ENCODE assay signal across 17 cellular contexts in the genomic region with DNA sequence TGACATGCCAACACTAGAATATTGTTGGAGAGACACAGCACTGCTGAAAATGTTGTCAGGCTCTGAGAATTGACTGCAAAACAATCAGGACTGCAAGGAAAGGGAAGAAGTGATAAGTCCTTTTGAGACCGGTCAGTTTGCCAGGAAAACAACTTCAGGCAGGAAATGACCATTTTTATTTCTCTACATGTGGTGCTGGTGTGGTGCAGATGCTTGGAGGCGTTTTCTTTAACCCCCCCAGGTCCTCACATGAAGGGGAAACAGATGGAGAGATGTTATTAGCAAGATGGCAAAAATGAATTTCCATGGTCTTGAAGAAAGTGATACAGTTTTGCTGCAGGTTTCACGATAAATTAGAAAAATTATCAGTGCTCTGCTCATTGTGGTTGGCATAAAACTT. TPM values are rescaled to one million over a fixed set of nuclear protein-coding genes. Genes with fewer than 3 reads are reported as not detected.
A peak's percentile ranks its signal among the peaks of the same experiment; 100 is the strongest.
DNase-seq lines count a peak whose midpoint lies in the region; ATAC-seq and TF ChIP-seq lines count a peak whose summit lies in the region.
"Had no signal": no experiment of that assay in that cellular context is flagged by ENCODE, and none has a peak within 500 bp of the region (broad histone marks: within the 10 kb centered on the region; RNA-seq: fewer than 3 reads in every experiment).

No MANE protein-coding gene starts in this region.

- H3K27ac Mint-ChIP-seq in stimulated activated naive CD8-positive, alpha-beta T cell treated with anti-CD3 and anti-CD28 coated beads, Interleukin-15, Interleukin-2, amounts not matched to agents 100 ng/mL and 50 ng/mL, for 24 hours: peak overlapping the region; percentile 34
- peak overlapping the region; percentile 58 for H3K27ac Mint-ChIP-seq in chondrocyte (ENCODE audit: unreplicated experiment)
- H3K27ac Mint-ChIP-seq: activated CD8-positive, alpha-beta memory T cell treated with anti-CD3 and anti-CD28 coated beads, Interleukin-2, amount 10 ng/mL, durations not matched to agents 7 days and 5 days; T-helper 17 cell had no signal

- H3K4me3 ChIP-seq in mesodermal cell (ENCODE audit: extremely low read depth, insufficient read depth, low read length, poor library complexity, severe bottlenecking) (no peak overlapping the region), lower leg skin (ENCODE audit: low read depth, poor library complexity, severe bottlenecking) (no peak overlapping the region)
- H3K4me3 ChIP-seq: HAP-1, prostate gland had no signal

- peaks cover 60% of the 10 kb centered on the region for H3K36me3 ChIP-seq in mesodermal cell (ENCODE audit: control insufficient read depth, insufficient read depth, low read length)
- H3K36me3 ChIP-seq: prostate gland had no signal

- peaks cover 16% of the 10 kb centered on the region for H3K4me1 ChIP-seq in mesodermal cell (ENCODE audit: control insufficient read depth, insufficient read depth, low read length, poor library complexity, severe bottlenecking)
- H3K4me1 ChIP-seq: prostate gland had no signal

- intact Hi-C loops in lower leg skin (cut with DNase I; ENCODE audit: low total_unique reads): no loop called here

- peak overlapping the region; percentile 53 for H3K27ac ChIP-seq in mesodermal cell (ENCODE audit: low read depth, low read length, severe bottlenecking)
- H3K27ac ChIP-seq: prostate gland had no signal

- TF ChIP-seq CTCF in chondrocyte (IDR thresholded peaks at IDR 0.05): no peak
- TF ChIP-seq CTCF in lower leg skin (IDR thresholded peaks at IDR 0.05): no peak

- H3K9me3 ChIP-seq in mesodermal cell (ENCODE audit: control insufficient read depth, low read length): no peaks in the 10 kb centered on the region
- H3K9me3 ChIP-seq: HAP-1, prostate gland had no signal

- WGBS in mesodermal cell (ENCODE audit: insufficient coverage in 2 of 2), 2 experiments: 90 to 100% methylated on average over 1 to 2 of the region's 3 CpGs
- WGBS in lower leg skin, 2 donors: 50 to 57% methylated on average over 3 of the region's 3 CpGs

- ATAC-seq in stimulated activated naive CD8-positive, alpha-beta T cell treated with anti-CD3 and anti-CD28 coated beads, Interleukin-15, Interleukin-2, amounts not matched to agents 100 U/mL and 50 U/mL, for 24 hours: no peak
- ATAC-seq in GM19467 (IDR thresholded peaks at IDR 0.05; ENCODE audit: unreplicated experiment): no peak
- ATAC-seq: activated CD8-positive, alpha-beta memory T cell treated with anti-CD3 and anti-CD28 coated beads, Interleukin-2, amount 10 ng/mL, durations not matched to agents 7 days and 5 days; T-helper 17 cell had no signal

- no peak for TF ChIP-seq POLR2A in lower leg skin (IDR thresholded peaks at IDR 0.05)

- no peaks in the 10 kb centered on the region for H3K9me3 Mint-ChIP-seq in stimulated activated naive CD8-positive, alpha-beta T cell treated with anti-CD3 and anti-CD28 coated beads, Interleukin-15, Interleukin-2, amounts not matched to agents 100 ng/mL and 50 ng/mL, for 24 hours
- H3K9me3 Mint-ChIP-seq in chondrocyte (ENCODE audit: low read depth): no peaks in the 10 kb centered on the region

- H3K27me3 Mint-ChIP-seq in stimulated activated naive CD8-positive, alpha-beta T cell treated with anti-CD3 and anti-CD28 coated beads, Interleukin-15, Interleukin-2, amounts not matched to agents 100 ng/mL and 50 ng/mL, for 24 hours: no peaks in the 10 kb centered on the region
- H3K27me3 Mint-ChIP-seq in chondrocyte (ENCODE audit: low read depth): no peaks in the 10 kb centered on the region
- H3K27me3 Mint-ChIP-seq: activated CD8-positive, alpha-beta memory T cell treated with anti-CD3 and anti-CD28 coated beads, Interleukin-2, amount 10 ng/mL, durations not matched to agents 7 days and 5 days; T-helper 17 cell had no signal

- no peak overlapping the region for H3K4me3 Mint-ChIP-seq in stimulated activated naive CD8-positive, alpha-beta T cell treated with anti-CD3 and anti-CD28 coated beads, Interleukin-15, Interleukin-2, amounts not matched to agents 100 ng/mL and 50 ng/mL, for 24 hours
- H3K4me3 Mint-ChIP-seq in chondrocyte (ENCODE audit: unreplicated experiment): no peak overlapping the region
- H3K4me3 Mint-ChIP-seq: activated CD8-positive, alpha-beta memory T cell treated with anti-CD3 and anti-CD28 coated beads, Interleukin-2, amount 10 ng/mL, durations not matched to agents 7 days and 5 days; T-helper 17 cell had no signal

- no peak for DNase-seq in stimulated activated naive CD8-positive, alpha-beta T cell treated with anti-CD3 and anti-CD28 coated beads, Interleukin-15, Interleukin-2, amounts not matched to agents 100 U/mL and 50 U/mL, for 24 hours
- DNase-seq in chondrocyte (ENCODE audit: low spot score) (no peak), CD1c-positive myeloid dendritic cell (ENCODE audit: extremely low spot score) (no peak), NCI-H187 treated with DMSO at 0.1 percent for 48 hours (lab: John Stamatoyannopoulos, UW) (no peak), lower leg skin (ENCODE audit: low spot score in 2 of 2) (no peak)
- DNase-seq: activated CD4-positive, CD25-positive, alpha-beta regulatory T cell treated with anti-CD3 and anti-CD28 coated beads, Interleukin-2, amount 50 U/mL, for 72 hours; activated CD8-positive, alpha-beta memory T cell treated with anti-CD3 and anti-CD28 coated beads, Interleukin-2, amount 10 ng/mL, durations not matched to agents 7 days and 5 days; activated naive CD4-positive, alpha-beta T cell; GF-D8; NCI-H446; stimulated activated CD4-positive, alpha-beta T cell treated with anti-CD3 and anti-CD28 coated beads, Interleukin-15, amount 100 ng/mL, for 24 hours; T-helper 17 cell had no signal

- peaks cover 11% of the 10 kb centered on the region for H3K36me3 Mint-ChIP-seq in stimulated activated naive CD8-positive, alpha-beta T cell treated with anti-CD3 and anti-CD28 coated beads, Interleukin-15, Interleukin-2, amounts not matched to agents 100 ng/mL and 50 ng/mL, for 24 hours (ENCODE audit: low read depth)
- H3K36me3 Mint-ChIP-seq in chondrocyte (ENCODE audit: low read depth): no peaks in the 10 kb centered on the region

- H3K4me1 Mint-ChIP-seq in stimulated activated naive CD8-positive, alpha-beta T cell treated with anti-CD3 and anti-CD28 coated beads, Interleukin-15, Interleukin-2, amounts not matched to agents 100 ng/mL and 50 ng/mL, for 24 hours (ENCODE audit: low read depth): peaks cover 58% of the 10 kb centered on the region
- H3K4me1 Mint-ChIP-seq in chondrocyte (ENCODE audit: low read depth): peaks cover 54% of the 10 kb centered on the region

RNA-seq across cellular contexts. Expression of a gene that starts 5.7 kb away (rescaled TPM):
- 62.0 to 72.0 TPM (median 69.7 TPM) in 3 replicates for total RNA-seq in chondrocyte
- 92.0 TPM for polyA plus RNA-seq in mesodermal cell (2013, experiment 1 of 2)
- 76.9 TPM for polyA plus RNA-seq in mesodermal cell (2013, experiment 2 of 2)
- total RNA-seq in lower leg skin: 10 to 100 TPM; 33.6 to 76.6 (median 46.4) TPM

RNA-seq across cellular contexts. Expression of a gene that starts 20.8 kb away (rescaled TPM):
- total RNA-seq in chondrocyte: 87.6 to 115 TPM (median 90.3 TPM) in 3 replicates
- polyA plus RNA-seq in mesodermal cell (2013, experiment 1 of 2): 83.5 TPM
- polyA plus RNA-seq in mesodermal cell (2013, experiment 2 of 2): 70.4 TPM
- total RNA-seq in lower leg skin: 10 to 100 TPM; 35.5 to 59.4 (median 50.7) TPM
